In genomic region chr9:42577851-42578250, GRCh38 we compare ENCODE assay signal across 7 cellular contexts.
DNase-seq lines count a peak whose midpoint lies in the region; ATAC-seq and TF ChIP-seq lines count a peak whose summit lies in the region.
"Not testable (repeated sequence)": the region's sequence is repeated elsewhere in the genome, so short reads cannot be mapped to it uniquely, and the experiment has no call there.

No MANE protein-coding gene starts in this region.

- not testable (repeated sequence) for ATAC-seq in lung (ENCODE audit: insufficient read depth, low FRiP score)

- not testable (repeated sequence) for H3K27me3 Mint-ChIP-seq in CD14-positive monocyte (ENCODE audit: low read depth in 3 of 3); endodermal cell (ENCODE audit: insufficient read depth)

- not testable (repeated sequence) for TF ChIP-seq CTCF in CD14-positive monocyte (IDR thresholded peaks at IDR 0.05); Peyer's patch (IDR thresholded peaks at IDR 0.05); endodermal cell (conservative IDR thresholded peaks at IDR 0.05); lung (IDR thresholded peaks at IDR 0.05; ENCODE audit: control extremely low read depth, extremely low read depth)

- not testable (repeated sequence) for H3K9me3 Mint-ChIP-seq in CD14-positive monocyte, endodermal cell

- not testable (repeated sequence) for TF ChIP-seq POLR2A in Peyer's patch (IDR thresholded peaks at IDR 0.05)

- H3K9ac ChIP-seq in endodermal cell (ENCODE audit: extremely low read depth, low read length, poor library complexity, severe bottlenecking), result not testable (repeated sequence)

- intact Hi-C loops in CD14-positive monocyte (cut with micrococcal nuclease), result not testable (repeated sequence)

- not testable (repeated sequence) for H3K27me3 ChIP-seq in Peyer's patch; endodermal cell (ENCODE audit: control insufficient read depth, insufficient read depth, low read length, poor library complexity, severe bottlenecking); lung (ENCODE audit: control insufficient read depth, insufficient read depth)

- not testable (repeated sequence) for H3K4me1 ChIP-seq in Peyer's patch; endodermal cell (ENCODE audit: control insufficient read depth, insufficient read depth, low read length); lung (ENCODE audit: control insufficient read depth in 2 of 2, insufficient read depth in 2 of 2, low read length in 2 of 2)

- not testable (repeated sequence) for H3K9me3 ChIP-seq in Peyer's patch; endodermal cell (ENCODE audit: control insufficient read depth, low read length); lung (ENCODE audit: control insufficient read depth in 2 of 2, insufficient read depth in 1 of 2, low read length in 1 of 2)

- not testable (repeated sequence) for H3K4me3 Mint-ChIP-seq in CD14-positive monocyte, endodermal cell

- H3K36me3 ChIP-seq in Peyer's patch; endodermal cell (ENCODE audit: control insufficient read depth, insufficient read depth, low read length); lung (ENCODE audit: control insufficient read depth in 2 of 2, insufficient read depth in 2 of 2, low read length in 2 of 2): not testable (repeated sequence)

- peak; percentile 34 for DNase-seq in CD14-positive monocyte (ENCODE audit: low spot score)
- peak in 2 of 3 donors; percentile 2 to 16 for DNase-seq in Peyer's patch
- peak; percentile 34 for DNase-seq in activated effector memory CD4-positive, alpha-beta T cell treated with anti-CD3 and anti-CD28 coated beads, Interleukin-2, amount 50 U/mL, for 16 hours
- DNase-seq in endodermal cell, result peak; percentile 17
- DNase-seq in islet precursor cell, result peak; percentile 12
- peak; percentile 25 for DNase-seq in lung (ENCODE audit: low spot score)
- DNase-seq in stimulated activated CD8-positive, alpha-beta memory T cell treated with anti-CD3 and anti-CD28 coated beads, Interleukin-4, amount 100 ng/mL, for 48 hours, result peak; percentile 13

- 72 to 93% methylated on average over 2 to 5 of the region's 8 CpGs for WGBS in endodermal cell (ENCODE audit: insufficient coverage in 1 of 2, insufficient read length in 1 of 2), 2 experiments
- WGBS in lung, 2 donors, result 68 to 89% methylated on average over 5 to 6 of the region's 8 CpGs

- H3K36me3 Mint-ChIP-seq in CD14-positive monocyte; endodermal cell (ENCODE audit: low read depth): not testable (repeated sequence)

- H3K27ac ChIP-seq in Peyer's patch; endodermal cell (ENCODE audit: low read depth, low read length); lung (ENCODE audit: low read depth in 1 of 2, low read length in 1 of 2): not testable (repeated sequence)

- H3K4me1 Mint-ChIP-seq in CD14-positive monocyte, endodermal cell: not testable (repeated sequence)

- H3K27ac Mint-ChIP-seq in CD14-positive monocyte, endodermal cell: not testable (repeated sequence)

- not testable (repeated sequence) for H3K4me3 ChIP-seq in Peyer's patch; endodermal cell (ENCODE audit: low read length); lung
